ENCODE assay signal across 8 cellular contexts in genomic region chr17:48542114-48542955, GRCh38. TPM values are rescaled to one million over a fixed set of nuclear protein-coding genes. Genes with fewer than 3 reads are reported as not detected.
DNase-seq lines count a peak whose midpoint lies in the region; ATAC-seq lines count a peak whose summit lies in the region.

No MANE protein-coding gene starts in this region.

- peaks cover 52% of the 10 kb centered on the region for H3K27me3 Mint-ChIP-seq in activated CD4-positive, alpha-beta T cell treated with anti-CD3 and anti-CD28 coated beads for 36 hours
- H3K27me3 Mint-ChIP-seq in activated naive CD8-positive, alpha-beta T cell treated with anti-CD3 and anti-CD28 coated beads for 36 hours: peaks cover 17% of the 10 kb centered on the region
- peaks cover 6 to 24% (median 7%) of the 10 kb centered on the region in 3 donors for H3K27me3 Mint-ChIP-seq in immature natural killer cell (ENCODE audit: low read depth in 3 of 3)

- CTCF ChIA-PET in activated CD4-positive, alpha-beta T cell treated with anti-CD3 and anti-CD28 coated beads for 36 hours (lab: Charles Lee): interaction anchor here (0.7 to 1.0 kb wide), 4 partner anchors 10 to 359 kb away, joined by 3 to 4 read pairs (median 3); no protein-coding TSS in a partner anchor

- intact Hi-C loops in activated CD4-positive, alpha-beta T cell treated with anti-CD3 and anti-CD28 coated beads for 36 hours (cut with DNase I, micrococcal nuclease): loop anchor here (2.0 to 5.0 kb wide), 3 partner anchors 35 to 55 kb away; partner anchors contain the start of gene HOXB4 (in 2 of the 2)

- peak overlapping the region; percentile 81 for H3K27ac Mint-ChIP-seq in activated CD4-positive, alpha-beta T cell treated with anti-CD3 and anti-CD28 coated beads for 36 hours
- peak overlapping the region; percentile 99 for H3K27ac Mint-ChIP-seq in activated naive CD8-positive, alpha-beta T cell treated with anti-CD3 and anti-CD28 coated beads for 36 hours
- peak overlapping the region; percentile 91 to 99 (median 98) for H3K27ac Mint-ChIP-seq in immature natural killer cell
- H3K27ac Mint-ChIP-seq in stimulated activated effector memory CD8-positive, alpha-beta T cell treated with anti-CD3 and anti-CD28 coated beads, Interleukin-12 subunit alpha, Interleukin-12 subunit beta, amount 100 ng/mL, for 72 hours: peak overlapping the region; percentile 97

- H3K4me3 Mint-ChIP-seq in activated CD4-positive, alpha-beta T cell treated with anti-CD3 and anti-CD28 coated beads for 36 hours: peak overlapping the region; percentile 75
- peak overlapping the region; percentile 92 for H3K4me3 Mint-ChIP-seq in activated naive CD8-positive, alpha-beta T cell treated with anti-CD3 and anti-CD28 coated beads for 36 hours
- peak overlapping the region; percentile 92 to 99 (median 99) for H3K4me3 Mint-ChIP-seq in immature natural killer cell
- peak overlapping the region; percentile 78 for H3K4me3 Mint-ChIP-seq in stimulated activated effector memory CD8-positive, alpha-beta T cell treated with anti-CD3 and anti-CD28 coated beads, Interleukin-12 subunit alpha, Interleukin-12 subunit beta, amount 100 ng/mL, for 72 hours

- peak; percentile 21 for DNase-seq in activated CD4-positive, alpha-beta T cell treated with anti-CD3 and anti-CD28 coated beads for 36 hours
- no peak for DNase-seq in activated CD4-positive, alpha-beta T cell treated with anti-CD3 and anti-CD28 coated beads, Interleukin-2, amount 50 U/mL, for 4 hours
- peak; percentile 18 for DNase-seq in activated naive CD8-positive, alpha-beta T cell treated with anti-CD3 and anti-CD28 coated beads for 36 hours
- DNase-seq in immature natural killer cell (peak; percentile 18 to 41 (median 31)), occipital lobe (lab: John Stamatoyannopoulos, UW) (no peak), ecto neural progenitor cell (ENCODE audit: low spot score) (no peak), NCI-H446 treated with DMSO at 0.1 percent for 48 hours (lab: John Stamatoyannopoulos, UW) (no peak)
- DNase-seq in stimulated activated effector memory CD8-positive, alpha-beta T cell treated with anti-CD3 and anti-CD28 coated beads, Interleukin-12 subunit alpha, Interleukin-12 subunit beta, amount 100 ng/mL, for 72 hours (ENCODE audit: low spot score in 2 of 2): peak in 1 of 2 donors; percentile 64

- H3K9me3 Mint-ChIP-seq in activated CD4-positive, alpha-beta T cell treated with anti-CD3 and anti-CD28 coated beads for 36 hours (ENCODE audit: low read depth): no peaks in the 10 kb centered on the region
- H3K9me3 Mint-ChIP-seq in activated naive CD8-positive, alpha-beta T cell treated with anti-CD3 and anti-CD28 coated beads for 36 hours: no peaks in the 10 kb centered on the region
- peaks cover 0 to 1% (median 0%) of the 10 kb centered on the region in 6 donors for H3K9me3 Mint-ChIP-seq in immature natural killer cell
- no peaks in the 10 kb centered on the region for H3K9me3 Mint-ChIP-seq in stimulated activated effector memory CD8-positive, alpha-beta T cell treated with anti-CD3 and anti-CD28 coated beads, Interleukin-12 subunit alpha, Interleukin-12 subunit beta, amount 100 ng/mL, for 72 hours

- peaks cover 27% of the 10 kb centered on the region for H3K4me1 Mint-ChIP-seq in activated CD4-positive, alpha-beta T cell treated with anti-CD3 and anti-CD28 coated beads for 36 hours
- peaks cover 38% of the 10 kb centered on the region for H3K4me1 Mint-ChIP-seq in activated naive CD8-positive, alpha-beta T cell treated with anti-CD3 and anti-CD28 coated beads for 36 hours
- peaks cover 59 to 65% of the 10 kb centered on the region in 2 donors for H3K4me1 Mint-ChIP-seq in immature natural killer cell
- H3K4me1 Mint-ChIP-seq in stimulated activated effector memory CD8-positive, alpha-beta T cell treated with anti-CD3 and anti-CD28 coated beads, Interleukin-12 subunit alpha, Interleukin-12 subunit beta, amount 100 ng/mL, for 72 hours: peaks cover 24% of the 10 kb centered on the region

- no peak for ATAC-seq in activated CD4-positive, alpha-beta T cell treated with anti-CD3 and anti-CD28 coated beads for 36 hours
- no peak for ATAC-seq in stimulated activated effector memory CD8-positive, alpha-beta T cell treated with anti-CD3 and anti-CD28 coated beads, Interleukin-12 subunit alpha, Interleukin-12 subunit beta, amount 100 ng/mL, for 72 hours

- POLR2A ChIA-PET in activated CD4-positive, alpha-beta T cell treated with anti-CD3 and anti-CD28 coated beads for 36 hours (lab: Charles Lee): no interaction called here

- H3K36me3 Mint-ChIP-seq in activated CD4-positive, alpha-beta T cell treated with anti-CD3 and anti-CD28 coated beads for 36 hours (ENCODE audit: low read depth): no peaks in the 10 kb centered on the region
- H3K36me3 Mint-ChIP-seq in activated naive CD8-positive, alpha-beta T cell treated with anti-CD3 and anti-CD28 coated beads for 36 hours: peaks cover 10% of the 10 kb centered on the region
- H3K36me3 Mint-ChIP-seq in immature natural killer cell: peaks cover 0 to 3% (median 3%) of the 10 kb centered on the region in 3 donors
- H3K36me3 Mint-ChIP-seq in stimulated activated effector memory CD8-positive, alpha-beta T cell treated with anti-CD3 and anti-CD28 coated beads, Interleukin-12 subunit alpha, Interleukin-12 subunit beta, amount 100 ng/mL, for 72 hours: peaks cover 6% of the 10 kb centered on the region

RNA-seq across cellular contexts. Expression of gene HOXB2, which starts 2.6 kb away (rescaled TPM):
- total RNA-seq in activated CD4-positive, alpha-beta T cell treated with anti-CD3 and anti-CD28 coated beads for 36 hours: 1 to 10 TPM; 2.8 to 3.3 TPM
- total RNA-seq in activated naive CD8-positive, alpha-beta T cell treated with anti-CD3 and anti-CD28 coated beads for 36 hours: 1 to 10 TPM; 7.4 to 7.7 TPM
- 10 to 100 TPM; 15.9 to 32.6 (median 18.3) TPM for polyA plus RNA-seq in immature natural killer cell
- total RNA-seq in occipital lobe: 0.16 TPM

RNA-seq across cellular contexts. Expression of gene HOXB1, which starts 11.5 kb away (rescaled TPM):
- not detected for total RNA-seq in activated CD4-positive, alpha-beta T cell treated with anti-CD3 and anti-CD28 coated beads for 36 hours
- not detected for total RNA-seq in activated naive CD8-positive, alpha-beta T cell treated with anti-CD3 and anti-CD28 coated beads for 36 hours
- not detected for polyA plus RNA-seq in immature natural killer cell
- not detected for total RNA-seq in occipital lobe

RNA-seq across cellular contexts. Expression of gene HOXB4, which starts 35.8 kb away (rescaled TPM):
- total RNA-seq in activated CD4-positive, alpha-beta T cell treated with anti-CD3 and anti-CD28 coated beads for 36 hours: 1 to 10 TPM in 1 of 2 experiments, under 1 TPM in 1; 0.66 to 1.1 TPM
- total RNA-seq in activated naive CD8-positive, alpha-beta T cell treated with anti-CD3 and anti-CD28 coated beads for 36 hours: 1 to 10 TPM; 1.3 to 1.9 TPM
- under 1 TPM in 2 of 3 donors, not detected in 1; 0.14 to 0.53 TPM for polyA plus RNA-seq in immature natural killer cell
- total RNA-seq in occipital lobe: not detected

RNA-seq across cellular contexts. Expression of gene HOXB3, which starts 47.7 kb away (rescaled TPM):
- total RNA-seq in activated CD4-positive, alpha-beta T cell treated with anti-CD3 and anti-CD28 coated beads for 36 hours: 1 to 10 TPM in 1 of 2 experiments, under 1 TPM in 1; 0.47 to 1.2 TPM
- total RNA-seq in activated naive CD8-positive, alpha-beta T cell treated with anti-CD3 and anti-CD28 coated beads for 36 hours: 1 to 10 TPM; 1.4 to 2.0 TPM
- under 1 TPM in 2 of 3 donors, not detected in 1; 0.26 to 0.45 TPM for polyA plus RNA-seq in immature natural killer cell
- not detected for total RNA-seq in occipital lobe

RNA-seq across cellular contexts. Expression of gene HOXB5, which starts 51.2 kb away (rescaled TPM):
- not detected for total RNA-seq in activated CD4-positive, alpha-beta T cell treated with anti-CD3 and anti-CD28 coated beads for 36 hours
- not detected for total RNA-seq in activated naive CD8-positive, alpha-beta T cell treated with anti-CD3 and anti-CD28 coated beads for 36 hours
- polyA plus RNA-seq in immature natural killer cell: not detected
- not detected for total RNA-seq in occipital lobe

Comparison
In these comparisons a context has a peak if more than half of its experiments do, and no peak if none do; other contexts are left out.
1. DNase-seq: peak in activated CD4-positive, alpha-beta T cell treated with anti-CD3 and anti-CD28 coated beads for 36 hours (single experiment), activated naive CD8-positive, alpha-beta T cell treated with anti-CD3 and anti-CD28 coated beads for 36 hours (single experiment) and immature natural killer cell (3 of 3); none in activated CD4-positive, alpha-beta T cell treated with anti-CD3 and anti-CD28 coated beads, Interleukin-2, amount 50 U/mL, for 4 hours (0 of 2), occipital lobe (single experiment), ecto neural progenitor cell (single experiment) and NCI-H446 treated with DMSO at 0.1 percent for 48 hours (single experiment).
2. Peak in every context shown above with its lines, with median percentiles within 50 percentile points of each other: H3K27ac Mint-ChIP-seq and H3K4me3 Mint-ChIP-seq.